ENCODE assay signal across 2 cellular contexts in the genomic region with DNA sequence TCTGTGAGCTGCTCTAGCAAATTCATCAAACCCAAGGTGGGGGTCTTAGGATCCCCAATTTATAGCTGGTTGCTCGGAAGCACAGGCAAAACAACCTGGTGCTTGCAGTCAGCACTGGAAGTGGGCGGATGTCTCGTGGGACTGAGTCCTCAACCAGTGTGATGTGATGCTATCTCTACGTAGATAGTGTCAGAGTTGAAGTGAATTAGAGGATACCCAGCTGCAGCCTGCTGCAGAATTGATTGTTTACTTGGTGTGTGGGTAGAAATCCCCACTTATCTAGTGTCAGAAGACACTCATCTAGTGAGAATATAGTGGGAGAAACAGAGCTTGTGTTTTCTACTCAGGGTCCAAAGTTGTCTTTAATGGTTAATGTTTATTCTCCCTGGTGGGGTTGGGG.
TF ChIP-seq lines count a peak whose summit lies in the region.

No MANE protein-coding gene starts in this region.

TF ChIP-seq in HepG2, 621 proteins besides CTCF, POLR2A, EP300 and RAD21:
- TF ChIP-seq ZNF160 (CRISPR knock-in tag; IDR thresholded peaks at IDR 0.05) (no peak), DNMT3B (CRISPR knock-in tag; conservative IDR thresholded peaks at IDR 0.05) (no peak), ATF3 (CRISPR knock-in tag; IDR thresholded peaks at IDR 0.05) (no peak)
- TF ChIP-seq, protein P1, sequence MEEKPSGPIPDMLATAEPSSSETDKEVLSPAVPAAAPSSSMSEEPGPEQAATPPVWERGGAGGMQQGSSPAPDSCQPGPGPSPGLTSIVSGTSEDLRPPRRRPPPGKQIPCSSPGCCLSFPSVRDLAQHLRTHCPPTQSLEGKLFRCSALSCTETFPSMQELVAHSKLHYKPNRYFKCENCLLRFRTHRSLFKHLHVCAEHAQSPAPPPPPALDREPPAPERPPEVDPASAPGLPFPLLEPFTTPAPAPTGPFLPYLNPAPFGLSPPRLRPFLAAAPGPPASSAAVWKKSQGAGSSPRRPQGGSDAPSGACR (CRISPR knock-in tag; IDR thresholded peaks at IDR 0.05): no peak

TF ChIP-seq in H1, 55 proteins besides CTCF, POLR2A, EP300 and RAD21:
- no peak for TF ChIP-seq RFX5 (IDR thresholded peaks at IDR 0.05; ENCODE audit: borderline replicate concordance, low read depth, low read length)
- no peak for TF ChIP-seq TAF7 (optimal IDR thresholded peaks at IDR 0.05; ENCODE audit: borderline replicate concordance, low read depth, low read length)
